11 cellular contexts compared by ENCODE assay signal in the genomic region with DNA sequence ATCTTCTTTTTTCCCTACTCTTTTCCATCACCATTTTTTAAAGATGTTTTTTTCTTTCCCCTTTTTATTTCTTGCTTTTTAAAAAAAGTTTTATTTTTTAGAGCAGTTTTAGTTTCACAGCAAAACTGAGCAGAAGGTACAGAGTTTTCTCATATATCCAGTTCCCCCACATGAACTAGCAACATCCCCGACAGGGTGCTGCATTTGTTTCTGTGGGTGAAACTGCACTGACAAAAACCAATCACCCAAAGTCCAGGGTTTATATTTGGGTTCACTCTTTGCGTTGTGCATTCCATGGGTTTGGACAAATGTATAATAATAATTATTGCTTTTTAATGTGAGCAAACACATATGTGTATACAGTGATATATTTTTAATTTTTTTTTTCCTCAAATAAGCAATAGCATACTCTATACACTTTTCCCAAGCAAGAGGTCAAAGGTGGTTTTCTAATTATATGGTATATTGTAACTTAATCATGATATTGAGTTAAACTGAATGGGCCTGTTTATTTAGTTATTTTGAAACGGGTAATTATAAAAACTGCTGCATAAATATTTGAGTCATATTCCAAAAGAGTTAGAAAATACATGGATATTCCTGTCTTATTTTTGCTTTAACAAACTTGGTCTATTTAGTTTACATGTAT. TPM values are rescaled to one million over a fixed set of nuclear protein-coding genes. Genes with fewer than 3 reads are reported as not detected.
A peak's percentile ranks its signal among the peaks of the same experiment; 100 is the strongest.
DNase-seq lines count a peak whose midpoint lies in the region; ATAC-seq lines count a peak whose summit lies in the region.
"Had no signal": no experiment of that assay in that cellular context is flagged by ENCODE, and none has a peak within 500 bp of the region (broad histone marks: within the 10 kb centered on the region; RNA-seq: fewer than 3 reads in every experiment).

No MANE protein-coding gene starts in this region.

- no peaks in the 10 kb centered on the region for H3K27me3 Mint-ChIP-seq in activated T-cell treated with anti-CD3 and anti-CD28 coated beads, Interleukin-2, amount 50 U/mL, for 72 hours (ENCODE audit: low read depth)
- H3K27me3 Mint-ChIP-seq in central memory CD8-positive, alpha-beta T cell, result no peaks in the 10 kb centered on the region
- no peaks in the 10 kb centered on the region for H3K27me3 Mint-ChIP-seq in stimulated activated naive B cell treated with anti-CD40 and anti-IgM and Interleukin-4, amounts not matched to agents 10 μg/mL and 1 μg/mL and 100 μg/mL, for 72 hours

- peak overlapping the region; percentile 83 to 88 for H3K4me3 Mint-ChIP-seq in activated T-cell treated with anti-CD3 and anti-CD28 coated beads, Interleukin-2, amount 50 U/mL, for 72 hours
- H3K4me3 Mint-ChIP-seq in central memory CD8-positive, alpha-beta T cell, result peak overlapping the region; percentile 75
- H3K4me3 Mint-ChIP-seq in stimulated activated naive B cell treated with anti-CD40 and anti-IgM and Interleukin-4, amounts not matched to agents 10 μg/mL and 1 μg/mL and 100 μg/mL, for 72 hours, result peak overlapping the region; percentile 65 to 75

- peak overlapping the region; percentile 99 for H3K27ac Mint-ChIP-seq in activated T-cell treated with anti-CD3 and anti-CD28 coated beads, Interleukin-2, amount 50 U/mL, for 72 hours
- peak overlapping the region; percentile 94 for H3K27ac Mint-ChIP-seq in central memory CD8-positive, alpha-beta T cell (ENCODE audit: low read depth)
- H3K27ac Mint-ChIP-seq in stimulated activated naive B cell treated with anti-CD40 and anti-IgM and Interleukin-4, amounts not matched to agents 10 μg/mL and 1 μg/mL and 100 μg/mL, for 72 hours, result peak overlapping the region; percentile 88

- ATAC-seq in activated T-cell treated with anti-CD3 and anti-CD28 coated beads, Interleukin-2, amount 50 U/mL, for 72 hours (replicated peaks in 1 of 2), result no peak
- ATAC-seq in central memory CD8-positive, alpha-beta T cell (replicated peaks; ENCODE audit: extremely low read depth, poor library complexity, severe bottlenecking), result no peak
- no peak for ATAC-seq in stimulated activated naive B cell treated with anti-CD40 and anti-IgM and Interleukin-4, amounts not matched to agents 10 μg/mL and 1 μg/mL and 100 μg/mL, for 72 hours (replicated peaks)
- no peak for ATAC-seq in HG03460 (IDR thresholded peaks at IDR 0.05; ENCODE audit: unreplicated experiment)

- DNase-seq in activated T-cell treated with anti-CD3 and anti-CD28 coated beads, Interleukin-2, amount 50 U/mL, for 72 hours, result no peak
- DNase-seq in activated T-cell treated with anti-CD3 and anti-CD28 coated beads, Interleukin-2, amount 50 U/mL, for 1 hour, result no peak
- DNase-seq in NCI-H146 treated with DMSO at 0.1 percent for 48 hours (lab: John Stamatoyannopoulos, UW; ENCODE audit: unreplicated experiment) (peak; percentile 89), SHP77 (lab: John Stamatoyannopoulos, UW) (no peak), GM19238 (ENCODE audit: insufficient read length, low spot score) (no peak)
- no peak for DNase-seq in central memory CD8-positive, alpha-beta T cell (ENCODE audit: low spot score in 2 of 2)
- no peak for DNase-seq in stimulated activated naive B cell treated with anti-CD40 and anti-IgM and Interleukin-4, amounts not matched to agents 10 μg/mL and 1 μg/mL and 100 μg/mL, for 72 hours
- DNase-seq: NCI-H187; stimulated activated CD4-positive, alpha-beta T cell treated with anti-CD3 and anti-CD28 coated beads, Interleukin-4, amount 100 ng/mL, for 1 hour; T1000 had no signal

- H3K4me1 Mint-ChIP-seq in activated T-cell treated with anti-CD3 and anti-CD28 coated beads, Interleukin-2, amount 50 U/mL, for 72 hours (ENCODE audit: low read depth), result peaks cover 97% of the 10 kb centered on the region
- peaks cover 88% of the 10 kb centered on the region for H3K4me1 Mint-ChIP-seq in central memory CD8-positive, alpha-beta T cell
- peaks cover 61 to 88% of the 10 kb centered on the region in 2 donors for H3K4me1 Mint-ChIP-seq in stimulated activated naive B cell treated with anti-CD40 and anti-IgM and Interleukin-4, amounts not matched to agents 10 μg/mL and 1 μg/mL and 100 μg/mL, for 72 hours

- no peaks in the 10 kb centered on the region for H3K9me3 Mint-ChIP-seq in activated T-cell treated with anti-CD3 and anti-CD28 coated beads, Interleukin-2, amount 50 U/mL, for 72 hours
- no peaks in the 10 kb centered on the region for H3K9me3 Mint-ChIP-seq in central memory CD8-positive, alpha-beta T cell
- H3K9me3 Mint-ChIP-seq in stimulated activated naive B cell treated with anti-CD40 and anti-IgM and Interleukin-4, amounts not matched to agents 10 μg/mL and 1 μg/mL and 100 μg/mL, for 72 hours, result no peaks in the 10 kb centered on the region

- H3K36me3 Mint-ChIP-seq in activated T-cell treated with anti-CD3 and anti-CD28 coated beads, Interleukin-2, amount 50 U/mL, for 72 hours (ENCODE audit: insufficient read depth in 2 of 2), result peaks cover 1 to 11% of the 10 kb centered on the region in 2 donors
- H3K36me3 Mint-ChIP-seq in central memory CD8-positive, alpha-beta T cell (ENCODE audit: insufficient read depth), result peaks cover 16% of the 10 kb centered on the region
- H3K36me3 Mint-ChIP-seq in stimulated activated naive B cell treated with anti-CD40 and anti-IgM and Interleukin-4, amounts not matched to agents 10 μg/mL and 1 μg/mL and 100 μg/mL, for 72 hours, result peaks cover 38 to 39% of the 10 kb centered on the region in 2 donors

RNA-seq across cellular contexts. Expression of gene NCK2, which starts 50.3 kb away (rescaled TPM):
- 100 to 1,000 TPM; 159 to 161 TPM for total RNA-seq in activated T-cell treated with anti-CD3 and anti-CD28 coated beads, Interleukin-2, amount 50 U/mL, for 72 hours
